Comparison of ENCODE assay signal across 8 cellular contexts in the genomic region with DNA sequence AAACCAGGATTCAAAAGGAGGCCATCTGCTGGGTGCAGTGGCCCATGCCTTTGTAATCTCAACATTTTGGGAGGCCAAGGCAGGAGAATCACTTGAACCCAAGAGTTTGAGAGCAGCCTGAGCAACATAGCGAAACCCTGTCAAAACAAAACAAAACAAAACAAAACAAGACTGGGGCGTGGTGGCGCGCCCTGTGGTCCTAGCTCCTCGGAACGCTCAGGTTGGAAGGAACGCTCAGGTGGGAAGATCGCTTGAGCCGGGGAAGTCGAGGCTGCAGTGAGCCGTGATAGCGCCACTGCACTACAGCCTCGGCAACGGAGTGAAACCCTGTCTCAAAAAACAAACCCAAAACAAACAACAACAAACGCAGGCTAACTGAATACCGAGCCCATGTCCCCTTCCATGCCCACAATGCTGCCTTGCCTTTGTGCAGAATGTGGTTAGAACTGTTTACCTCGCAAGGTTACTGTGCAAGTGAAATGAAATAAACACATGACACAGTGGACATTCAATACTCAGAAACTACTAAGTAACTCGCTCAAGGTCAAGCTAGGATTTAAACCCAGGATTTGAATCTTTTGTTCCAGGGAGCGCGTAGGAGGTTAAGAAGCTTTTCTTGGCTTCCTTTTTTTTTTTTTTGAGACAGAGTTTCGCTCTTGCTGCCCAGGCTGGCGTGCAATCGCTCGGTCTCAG. TPM values are rescaled to one million over a fixed set of nuclear protein-coding genes. Genes with fewer than 3 reads are reported as not detected.
DNase-seq lines count a peak whose midpoint lies in the region; ATAC-seq and TF ChIP-seq lines count a peak whose summit lies in the region.

No MANE protein-coding gene starts in this region.

- no peaks in the 10 kb centered on the region for H3F3A ChIP-seq in neural cell (ENCODE audit: insufficient read depth, low read length, poor library complexity, severe bottlenecking)

- no peaks in the 10 kb centered on the region for H4K20me1 ChIP-seq in neural cell (ENCODE audit: insufficient read depth)

- no peak overlapping the region for H3K4me2 ChIP-seq in neural cell (ENCODE audit: low read length)

- 33 to 59% methylated on average over 24 of the region's 24 CpGs for WGBS in esophagus squamous epithelium, 2 donors

- peak overlapping the region; percentile 92 for H2AFZ ChIP-seq in neural cell (ENCODE audit: low read depth, low read length)

- peak; percentile 43 for ATAC-seq in Right ventricle myocardium superior (ENCODE audit: poor library complexity)
- no peak for ATAC-seq in Right ventricle myocardium inferior
- ATAC-seq in HG03196 (IDR thresholded peaks at IDR 0.05; ENCODE audit: unreplicated experiment): no peak

- no peaks in the 10 kb centered on the region for H3K9me3 ChIP-seq in SK-N-MC (ENCODE audit: low read depth, low read length)
- no peaks in the 10 kb centered on the region for H3K9me3 ChIP-seq in esophagus squamous epithelium
- H3K9me3 ChIP-seq in neural cell (ENCODE audit: low read length): no peaks in the 10 kb centered on the region

- peaks cover 29% of the 10 kb centered on the region for H3K79me2 ChIP-seq in neural cell (replicated peaks; ENCODE audit: insufficient read depth, low read length)

- no peak for TF ChIP-seq POLR2A in esophagus squamous epithelium (IDR thresholded peaks at IDR 0.05)

- H3K4me3 ChIP-seq in SK-N-MC: peak overlapping the region; percentile 92
- H3K4me3 ChIP-seq in esophagus squamous epithelium: peak overlapping the region; percentile 68 to 96 (median 86)
- H3K4me3 ChIP-seq in neural cell (ENCODE audit: low read length): peak overlapping the region; percentile 83

- TF ChIP-seq CTCF in esophagus squamous epithelium (IDR thresholded peaks at IDR 0.05) (no peak), neural cell (IDR thresholded peaks at IDR 0.05; ENCODE audit: poor library complexity, severe bottlenecking) (no peak)

- H3K36me3 ChIP-seq in SK-N-MC (ENCODE audit: insufficient read depth, low read length) (peaks cover 16% of the 10 kb centered on the region), esophagus squamous epithelium (peaks cover 0 to 28% (median 5%) of the 10 kb centered on the region in 3 donors), neural cell (ENCODE audit: insufficient read depth, low read length) (no peaks in the 10 kb centered on the region)

- no peak for TF ChIP-seq RAD21 in neural cell (conservative IDR thresholded peaks at IDR 0.05)

- peaks cover 8 to 35% (median 20%) of the 10 kb centered on the region in 3 donors for H3K4me1 ChIP-seq in esophagus squamous epithelium

- peak overlapping the region; percentile 90 for H3K9ac ChIP-seq in SK-N-MC (ENCODE audit: insufficient read length)
- peak overlapping the region; percentile 91 for H3K9ac ChIP-seq in neural cell (ENCODE audit: low read length)

- no peaks in the 10 kb centered on the region for H3K9me2 ChIP-seq in neural cell (ENCODE audit: insufficient read depth, low read length)

- DNase-seq in Right ventricle myocardium superior: no peak
- DNase-seq in Right ventricle myocardium inferior (ENCODE audit: missing footprints): no peak
- DNase-seq in SK-N-MC (ENCODE audit: low read depth, low spot score): no peak
- no peak for DNase-seq in esophagus squamous epithelium (lab: John Stamatoyannopoulos, UW)
- DNase-seq in stimulated activated naive CD4-positive, alpha-beta T cell (lab: John Stamatoyannopoulos, UW): no peak
- no peak for DNase-seq in putamen (ENCODE audit: low spot score)

- H3K27ac ChIP-seq in SK-N-MC (peak overlapping the region; percentile 95), esophagus squamous epithelium (peak overlapping the region; percentile 86 to 93 (median 91)), neural cell (ENCODE audit: low read length) (peak overlapping the region; percentile 86)

- no peak for TF ChIP-seq EP300 in neural cell (conservative IDR thresholded peaks at IDR 0.05; ENCODE audit: poor library complexity, severe bottlenecking)

- no peaks in the 10 kb centered on the region for H3K27me3 ChIP-seq in esophagus squamous epithelium
- H3K27me3 ChIP-seq in neural cell (ENCODE audit: insufficient read depth, low read depth, low read length): no peaks in the 10 kb centered on the region

- intact Hi-C loops in Right ventricle myocardium superior (cut with DNase I): no loop called here
- intact Hi-C loops in Right ventricle myocardium inferior (cut with DNase I): loop anchor here (1.0 to 10.0 kb wide), 2 partner anchors 111 to 122 kb away; partner anchors contain the start of genes PGBD4 and SLC12A6
- intact Hi-C loops in esophagus squamous epithelium (cut with DNase I): no loop called here

TF ChIP-seq in neural cell, 6 proteins besides CTCF, POLR2A, EP300 and RAD21:
- TF ChIP-seq TAF1 (IDR thresholded peaks at IDR 0.05; ENCODE audit: low read depth) (no peak), EZH2 (IDR thresholded peaks at IDR 0.05; ENCODE audit: borderline replicate concordance, insufficient read depth, low read length, poor library complexity, severe bottlenecking) (no peak)

RNA-seq across cellular contexts. Expression of gene EMC4, which starts 0.8 kb away (rescaled TPM):
- total RNA-seq in Right ventricle myocardium superior (87.4 TPM), Right ventricle myocardium inferior (85.7 TPM), esophagus squamous epithelium (100 to 1,000 TPM; 114 to 154 (median 139) TPM)
- polyA plus RNA-seq in neural cell: 238 and 240 TPM in 2 replicates
- polyA minus RNA-seq in neural cell: 107 and 120 TPM in 2 replicates

RNA-seq across cellular contexts. Expression of gene KATNBL1, which starts 14.2 kb away (rescaled TPM):
- total RNA-seq in Right ventricle myocardium superior: 16.8 TPM
- 19.3 TPM for total RNA-seq in Right ventricle myocardium inferior
- total RNA-seq in esophagus squamous epithelium: 10 to 100 TPM; 35.8 to 96.2 (median 74.3) TPM
- 140 and 158 TPM in 2 replicates for polyA plus RNA-seq in neural cell
- polyA minus RNA-seq in neural cell: 127 and 139 TPM in 2 replicates
